ENCODE assay signal across 22 cellular contexts in genomic region chr3:18016366-18016765, GRCh38.
A peak's percentile ranks its signal among the peaks of the same experiment; 100 is the strongest.
DNase-seq lines count a peak whose midpoint lies in the region; ATAC-seq, FAIRE-seq and TF ChIP-seq lines count a peak whose summit lies in the region.
"Had no signal": no experiment of that assay in that cellular context is flagged by ENCODE, and none has a peak within 500 bp of the region (broad histone marks: within the 10 kb centered on the region; RNA-seq: fewer than 3 reads in every experiment).

No MANE protein-coding gene starts in this region.

- TF ChIP-seq RAD21 in K562 (CRISPR knock-in tag; conservative IDR thresholded peaks at IDR 0.05 in 1 of 2, IDR thresholded peaks at IDR 0.05 in 1 of 2): no peak

- no peak overlapping the region for H3K4me2 ChIP-seq in K562 (ENCODE audit: insufficient read depth, low read length)
- H3K4me2 ChIP-seq: BLaER1 had no signal

- no peaks in the 10 kb centered on the region for H3K9me1 ChIP-seq in K562 (ENCODE audit: control insufficient read depth, insufficient read depth, low read length)

- H3K9me3 ChIP-seq in KOPT-K1 (ENCODE audit: insufficient read depth, low read length, poor library complexity, severe bottlenecking) (no peaks in the 10 kb centered on the region), K562 (replicated peaks; ENCODE audit: control insufficient read depth, insufficient read depth, low read depth, low read length) (no peaks in the 10 kb centered on the region)
- H3K9me3 ChIP-seq: BE2C, Caco-2 had no signal

- no peak overlapping the region for H3K9ac ChIP-seq in K562 (ENCODE audit: insufficient read depth in 1 of 2, low read depth in 2 of 2, low read length in 2 of 2)
- H3K9ac ChIP-seq: BLaER1 had no signal

- no peak for TF ChIP-seq CTCF in K562 (IDR thresholded peaks at IDR 0.05 in 2 of 3, conservative IDR thresholded peaks at IDR 0.05 in 1 of 3; ENCODE audit: insufficient read depth in 2 of 3, low read depth in 1 of 3, low read length in 3 of 3)

- no peaks in the 10 kb centered on the region for H3K79me2 ChIP-seq in K562 (ENCODE audit: control insufficient read depth, insufficient read depth, low read length)

- peak; percentile 42; the same call in 1 of the 3 replicates for ATAC-seq in K562
- ATAC-seq in HG02610 (IDR thresholded peaks at IDR 0.05; ENCODE audit: unreplicated experiment): no peak
- ATAC-seq: GM12878 had no signal

- no peak for TF ChIP-seq EP300 in K562 (IDR thresholded peaks at IDR 0.05; ENCODE audit: low read length)

- no peak for TF ChIP-seq POLR2A in K562 (conservative IDR thresholded peaks at IDR 0.05)

- no peaks in the 10 kb centered on the region for H3K4me1 ChIP-seq in K562 (replicated peaks in 1 of 2; ENCODE audit: control insufficient read depth in 2 of 2, insufficient read depth in 2 of 2, low read length in 2 of 2)
- H3K4me1 ChIP-seq: BE2C, Caco-2 had no signal

- H3K36me3 ChIP-seq in KOPT-K1 (ENCODE audit: insufficient read depth, low read length) (peaks cover 5% of the 10 kb centered on the region), K562 (ENCODE audit: control insufficient read depth, insufficient read depth, low read length) (no peaks in the 10 kb centered on the region)
- H3K36me3 ChIP-seq: BE2C had no signal

- in situ Hi-C loops in K562 (cut with MboI): no loop called here

- WGBS in K562 (ENCODE audit: insufficient coverage, low coverage, missing lambda C conversion rate): 11% methylated on average over 7 of the region's 7 CpGs

- no TSS peak for BruUV-seq in K562 (replicated peaks; lab: Mats Ljungman, UMichigan)

- H2AFZ ChIP-seq in K562 (ENCODE audit: low read depth, low read length): no peak overlapping the region

- no peaks in the 10 kb centered on the region for H3K27me3 ChIP-seq in K562 (ENCODE audit: control insufficient read depth in 2 of 2, insufficient read depth in 2 of 2, low read length in 2 of 2)
- H3K27me3 ChIP-seq: BE2C, BLaER1 had no signal

- intact Hi-C loops in K562 (cut with micrococcal nuclease): no loop called here

- no peak for DNase-seq in K562 (ENCODE audit: extremely low read depth in 1 of 4, low spot score in 3 of 4)
- DNase-seq in stimulated activated CD8-positive, alpha-beta memory T cell treated with anti-CD3 and anti-CD28 coated beads, Interleukin-4, amount 100 ng/mL, for 48 hours: no peak
- no peak for DNase-seq in NCI-H524 treated with DMSO at 0.1 percent for 48 hours (lab: John Stamatoyannopoulos, UW)
- DNase-seq: 8988T; ACHN; BE2C; C1 segment of cervical spinal cord; Caco-2; Calu3; CD4-positive, alpha-beta memory T cell; CD4-positive, CD25-positive, alpha-beta regulatory T cell; DMS79 treated with DMSO at 0.1 percent for 48 hours; EL; GDM1 had no signal

- FAIRE-seq in K562 (lab: Jason Lieb, UNC): no peak
- FAIRE-seq: A204.1, D721Med, GM12878, GM12892, GM18507 had no signal

- H3K27ac ChIP-seq in KOPT-K1 (ENCODE audit: low read depth, low read length, poor library complexity, severe bottlenecking): peak overlapping the region; percentile 97
- no peak overlapping the region for H3K27ac ChIP-seq in K562 (ENCODE audit: extremely low read depth, low read depth, low read length)
- H3K27ac ChIP-seq: BLaER1 had no signal

- CTCF ChIA-PET in K562 (lab: Yijun Ruan, JAX; ENCODE audit: low intra/inter-chr PET ratio): no interaction called here

- POLR2A ChIA-PET in K562 (lab: Yijun Ruan, JAX): interaction anchor here (0.7 kb wide), 1 partner anchor 79 kb away, joined by 3 read pairs; no protein-coding TSS in a partner anchor

- no peak overlapping the region for H3K4me3 ChIP-seq in K562
- H3K4me3 ChIP-seq: BLaER1, GM12878 had no signal

- H4K20me1 ChIP-seq in K562 (replicated peaks; ENCODE audit: control insufficient read depth, insufficient read depth, low read length): no peaks in the 10 kb centered on the region
- H4K20me1 ChIP-seq: BLaER1 had no signal

TF ChIP-seq in K562, 482 proteins besides CTCF, POLR2A, EP300 and RAD21:
- TF ChIP-seq BRF2 (IDR thresholded peaks at IDR 0.05; ENCODE audit: borderline replicate concordance, insufficient read depth, insufficient read length) (no peak), GABPB1 (CRISPR knock-in tag; IDR thresholded peaks at IDR 0.05) (no peak), CHD2 (IDR thresholded peaks at IDR 0.05; ENCODE audit: low read depth, low read length) (peak; percentile 64; the same call in 1 of the 2 replicates), NRF1 (conservative IDR thresholded peaks at IDR 0.05 in 1 of 2, IDR thresholded peaks at IDR 0.05 in 1 of 2) (peak; percentile 43 to 54; a peak in 3 of 4 replicates), HDAC3 (IDR thresholded peaks at IDR 0.05; ENCODE audit: borderline replicate concordance, partially characterized antibody) (no peak), NONO (IDR thresholded peaks at IDR 0.05; ENCODE audit: low read depth in 2 of 2, low read length in 1 of 2) (no peak), ZNF395 (CRISPR knock-in tag; IDR thresholded peaks at IDR 0.05) (no peak), ZNF217 (CRISPR knock-in tag; IDR thresholded peaks at IDR 0.05) (no peak), EGR1 (conservative IDR thresholded peaks at IDR 0.05) (no peak), HSF4 (CRISPR knock-in tag; IDR thresholded peaks at IDR 0.05; ENCODE audit: borderline replicate concordance) (no peak), FOS (IDR thresholded peaks at IDR 0.05; ENCODE audit: extremely low read depth, insufficient read length) (no peak), ZNF696 (CRISPR knock-in tag; conservative IDR thresholded peaks at IDR 0.05) (no peak), HNRNPK (IDR thresholded peaks at IDR 0.05; ENCODE audit: low read depth, low read length, poor library complexity, severe bottlenecking) (no peak), FOXP4 (CRISPR knock-in tag; IDR thresholded peaks at IDR 0.05; ENCODE audit: borderline replicate concordance) (no peak), ZNF695 (CRISPR knock-in tag; IDR thresholded peaks at IDR 0.05) (no peak)
